In genomic region chr19:30783936-30784335, GRCh38 we compare ENCODE assay signal across 17 cellular contexts.
A peak's percentile ranks its signal among the peaks of the same experiment; 100 is the strongest.
DNase-seq lines count a peak whose midpoint lies in the region; TF ChIP-seq lines count a peak whose summit lies in the region.
"Had no signal": no experiment of that assay in that cellular context is flagged by ENCODE, and none has a peak within 500 bp of the region (broad histone marks: within the 10 kb centered on the region; RNA-seq: fewer than 3 reads in every experiment).

No MANE protein-coding gene starts in this region.

- H2AFZ ChIP-seq in neuronal stem cell (ENCODE audit: low read length): no peak overlapping the region

- H3K4me1 ChIP-seq in endodermal cell (ENCODE audit: control insufficient read depth, insufficient read depth, low read length) (no peaks in the 10 kb centered on the region), neuronal stem cell (ENCODE audit: control insufficient read depth in 2 of 2, insufficient read depth in 1 of 2, low read depth in 1 of 2, low read length in 2 of 2) (no peaks in the 10 kb centered on the region)
- H3K4me1 ChIP-seq: BLaER1 had no signal

- H3K36me3 Mint-ChIP-seq in endodermal cell (ENCODE audit: low read depth): no peaks in the 10 kb centered on the region
- H3K36me3 Mint-ChIP-seq: CD4-positive, alpha-beta memory T cell had no signal

- H3K4me3 ChIP-seq in endodermal cell (ENCODE audit: low read length): no peak overlapping the region
- H3K4me3 ChIP-seq in neuronal stem cell (ENCODE audit: low read length in 2 of 2): no peak overlapping the region
- H3K4me3 ChIP-seq: BLaER1 had no signal

- 84 to 89% methylated on average over 5 to 7 of the region's 9 CpGs for WGBS in endodermal cell (ENCODE audit: insufficient coverage in 1 of 2, insufficient read length in 1 of 2), 2 experiments
- WGBS in neuronal stem cell (ENCODE audit: extremely low coverage in 2 of 2, insufficient read length in 2 of 2, insufficient replicate concordance in 1 of 2), 2 donors: no CpG with 5 or more reads among the region's 9 CpGs

- no peak overlapping the region for H4K91ac ChIP-seq in neuronal stem cell (ENCODE audit: low read depth, low read length, poor library complexity)

- no peak overlapping the region for H3K18ac ChIP-seq in neuronal stem cell (ENCODE audit: low read length)

- peak overlapping the region; percentile 10 for H2AK5ac ChIP-seq in neuronal stem cell (ENCODE audit: low read depth, low read length)

- DNase-seq in GM10248 (ENCODE audit: extremely low spot score) (peak; percentile 1), GM13977 (ENCODE audit: low spot score) (peak; percentile 3), endodermal cell (peak; percentile 26), neuronal stem cell (ENCODE audit: low spot score) (no peak), SW480 (ENCODE audit: low spot score) (no peak), NOMO-1 treated with DMSO at 0.1 percent for 48 hours (lab: John Stamatoyannopoulos, UW; ENCODE audit: unreplicated experiment) (no peak), AG08396 (ENCODE audit: low spot score) (no peak)
- DNase-seq: ACHN; Calu3; CD4-positive, alpha-beta memory T cell; DMS53; DND-41; EL; GOT3; H9 had no signal

- in situ Hi-C loops in GM13977 (cut with MboI; ENCODE audit: low pct_unique_long_range_greater_than_20kb, low sequenced_read_pairs, unreplicated experiment): no loop called here

- H3K9me3 ChIP-seq in endodermal cell (ENCODE audit: control insufficient read depth, low read length) (no peaks in the 10 kb centered on the region), neuronal stem cell (replicated peaks in 1 of 2; ENCODE audit: control insufficient read depth in 2 of 2, insufficient read depth in 1 of 2, low read depth in 1 of 2, low read length in 2 of 2) (no peaks in the 10 kb centered on the region)
- H3K9me3 ChIP-seq: BLaER1 had no signal

- no peak overlapping the region for H3K4me2 ChIP-seq in neuronal stem cell (ENCODE audit: insufficient read depth, low read length, poor library complexity, severe bottlenecking)
- H3K4me2 ChIP-seq: BLaER1 had no signal

- no peak overlapping the region for H2BK12ac ChIP-seq in neuronal stem cell (ENCODE audit: low read length)

- no peaks in the 10 kb centered on the region for H3K79me1 ChIP-seq in neuronal stem cell (ENCODE audit: low read depth, low read length)

- POLR2A ChIA-PET in GM10248 (lab: Yijun Ruan, JAX): no interaction called here

- no peak for TF ChIP-seq CTCF in GM10248 (IDR thresholded peaks at IDR 0.05; ENCODE audit: control extremely low read depth, extremely low read depth, low read depth, missing control alignments)
- no peak for TF ChIP-seq CTCF in GM13977 (IDR thresholded peaks at IDR 0.05; ENCODE audit: extremely low read depth, insufficient read depth, missing control alignments)
- no peak for TF ChIP-seq CTCF in endodermal cell (conservative IDR thresholded peaks at IDR 0.05)

- H3K27ac Mint-ChIP-seq in endodermal cell: no peak overlapping the region
- H3K27ac Mint-ChIP-seq: CD14-positive monocyte; CD4-positive, alpha-beta memory T cell; H9 had no signal

- H3K4me3 Mint-ChIP-seq in endodermal cell: no peak overlapping the region
- H3K4me3 Mint-ChIP-seq: CD14-positive monocyte; CD4-positive, alpha-beta memory T cell; H9 had no signal

- peaks cover 2% of the 10 kb centered on the region for H3K27me3 Mint-ChIP-seq in endodermal cell (ENCODE audit: insufficient read depth)

- H3K9ac ChIP-seq in endodermal cell (ENCODE audit: extremely low read depth, low read length, poor library complexity, severe bottlenecking): no peak overlapping the region
- no peak overlapping the region for H3K9ac ChIP-seq in neuronal stem cell (ENCODE audit: low read depth, low read length, poor library complexity)
- H3K9ac ChIP-seq: BLaER1 had no signal

- H3K14ac ChIP-seq in neuronal stem cell (ENCODE audit: low read length): no peak overlapping the region

- H3K4me1 Mint-ChIP-seq in endodermal cell: no peaks in the 10 kb centered on the region
- H3K4me1 Mint-ChIP-seq: CD4-positive, alpha-beta memory T cell; H9 had no signal

- no peak overlapping the region for H3K23ac ChIP-seq in neuronal stem cell (ENCODE audit: low read depth, low read length, poor library complexity)

- H2BK120ac ChIP-seq in neuronal stem cell (ENCODE audit: low read depth, low read length): no peak overlapping the region

- H3K27me3 ChIP-seq in endodermal cell (ENCODE audit: control insufficient read depth, insufficient read depth, low read length, poor library complexity, severe bottlenecking) (peaks cover 9% of the 10 kb centered on the region), neuronal stem cell (ENCODE audit: control insufficient read depth in 3 of 3, insufficient read depth in 3 of 3, low read depth in 1 of 3, low read length in 3 of 3) (no peaks in the 10 kb centered on the region)
- H3K27me3 ChIP-seq: BLaER1 had no signal

- H4K8ac ChIP-seq in neuronal stem cell (ENCODE audit: low read depth, low read length): no peak overlapping the region

- no peak overlapping the region for H3K27ac ChIP-seq in endodermal cell (ENCODE audit: low read depth, low read length)
- no peak overlapping the region for H3K27ac ChIP-seq in neuronal stem cell (replicated peaks; ENCODE audit: low read length)
- H3K27ac ChIP-seq: BLaER1 had no signal

- no peak overlapping the region for H2BK15ac ChIP-seq in neuronal stem cell (ENCODE audit: low read length)

- no peak overlapping the region for H3K4ac ChIP-seq in neuronal stem cell (ENCODE audit: low read length)

- peaks cover under 1% of the 10 kb centered on the region for H3K9me3 Mint-ChIP-seq in endodermal cell
- H3K9me3 Mint-ChIP-seq: CD14-positive monocyte; CD4-positive, alpha-beta memory T cell had no signal

- no peak overlapping the region for H2BK5ac ChIP-seq in neuronal stem cell (ENCODE audit: low read length)

- CTCF ChIA-PET in GM10248 (lab: Yijun Ruan, JAX): interaction anchor here (0.8 to 4.6 kb wide), 7 partner anchors 8 to 1787 kb away, joined by 3 to 25 read pairs (median 4); no protein-coding TSS in a partner anchor

- H3K36me3 ChIP-seq in endodermal cell (ENCODE audit: control insufficient read depth, insufficient read depth, low read length): no peaks in the 10 kb centered on the region
- no peaks in the 10 kb centered on the region for H3K36me3 ChIP-seq in neuronal stem cell (replicated peaks in 1 of 2; ENCODE audit: control insufficient read depth in 2 of 2, insufficient read depth in 2 of 2, low read length in 2 of 2)
- H3K36me3 ChIP-seq: BLaER1 had no signal

Comparison
In these comparisons a context has a peak if more than half of its experiments do, and no peak if none do; other contexts are left out.
1. DNase-seq: peak in GM10248 (single experiment), GM13977 (single experiment) and endodermal cell (single experiment); none in neuronal stem cell (single experiment), SW480 (single experiment), NOMO-1 treated with DMSO at 0.1 percent for 48 hours (single experiment) and AG08396 (single experiment).